In genomic region chr3:62312201-62312600, GRCh38 we compare ENCODE assay signal across 13 cellular contexts.
"Had no signal": no experiment of that assay in that cellular context is flagged by ENCODE, and none has a peak within 500 bp of the region (broad histone marks: within the 10 kb centered on the region; RNA-seq: fewer than 3 reads in every experiment).

No MANE protein-coding gene starts in this region.

- H3K36me3 ChIP-seq: transverse colon had no signal

- ATAC-seq: activated naive CD8-positive, alpha-beta T cell treated with anti-CD3 and anti-CD28 coated beads, Interleukin-2, amount 50 U/mL, for 24 hours; esophagus mucosa; sciatic nerve; stimulated activated naive CD8-positive, alpha-beta T cell treated with anti-CD3 and anti-CD28 coated beads, Interleukin-15, Interleukin-2, amounts not matched to agents 100 U/mL and 50 U/mL, for 24 hours had no signal

- H3K27ac ChIP-seq: transverse colon had no signal

- H3K4me1 ChIP-seq: transverse colon had no signal

- H3K4me3 ChIP-seq: lung, transverse colon had no signal

- DNase-seq: activated CD4-positive, alpha-beta T cell treated with anti-CD3 and anti-CD28 coated beads for 1 hour; activated CD4-positive, alpha-beta T cell treated with anti-CD3 and anti-CD28 coated beads, Interleukin-2, amount 50 U/mL, for 4 hours; activated naive CD4-positive, alpha-beta T cell treated with Interleukin-2 at 50 U/mL for 16 hours; activated naive CD8-positive, alpha-beta T cell treated with anti-CD3 and anti-CD28 coated beads, Interleukin-2, amount 50 U/mL, for 24 hours; activated T-cell treated with anti-CD3 and anti-CD28 coated beads for 4 hours; glutamatergic neuron; midbrain; stimulated activated naive CD8-positive, alpha-beta T cell treated with anti-CD3 and anti-CD28 coated beads, Interleukin-15, Interleukin-2, amounts not matched to agents 100 U/mL and 50 U/mL, for 24 hours; T-helper 9 cell; transverse colon had no signal

- H3K27me3 ChIP-seq: transverse colon had no signal

- H3K9me3 ChIP-seq: transverse colon had no signal
